20 cellular contexts compared by ENCODE assay signal in the genomic region with DNA sequence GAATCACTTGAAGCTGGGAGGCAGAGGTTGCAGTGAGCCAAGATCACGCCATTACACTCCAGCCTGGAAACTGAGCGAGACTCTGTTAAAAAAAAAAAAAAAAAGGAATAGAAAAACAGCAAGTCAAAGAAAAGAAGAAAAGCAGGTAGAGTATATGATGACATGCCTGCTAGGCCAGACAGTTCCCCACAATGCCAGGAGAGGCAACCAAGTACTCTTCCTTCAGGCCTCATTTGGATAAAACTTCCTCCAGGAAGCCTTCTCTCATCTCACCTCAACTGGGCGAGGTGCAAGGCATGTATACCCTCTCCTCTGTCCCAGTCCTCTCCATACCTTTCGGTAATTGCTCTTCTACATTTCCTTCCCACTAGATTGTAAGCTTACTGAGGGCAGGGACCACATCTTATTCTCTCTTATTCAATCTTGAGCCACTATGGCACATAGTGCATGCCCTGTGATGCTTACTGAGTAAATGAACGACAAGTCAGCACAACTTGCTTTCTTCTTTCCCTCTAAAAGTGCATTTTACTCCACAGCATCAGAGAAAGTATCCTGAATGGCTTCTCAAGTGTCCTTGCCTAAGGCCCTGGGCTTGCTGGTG. TPM values are rescaled to one million over a fixed set of nuclear protein-coding genes. Genes with fewer than 3 reads are reported as not detected.
A peak's percentile ranks its signal among the peaks of the same experiment; 100 is the strongest.
DNase-seq lines count a peak whose midpoint lies in the region; ATAC-seq, FAIRE-seq and TF ChIP-seq lines count a peak whose summit lies in the region.
"Had no signal": no experiment of that assay in that cellular context is flagged by ENCODE, and none has a peak within 500 bp of the region (broad histone marks: within the 10 kb centered on the region; RNA-seq: fewer than 3 reads in every experiment).

No MANE protein-coding gene starts in this region.

- TF ChIP-seq RAD21 in K562 (CRISPR knock-in tag; conservative IDR thresholded peaks at IDR 0.05 in 1 of 2, IDR thresholded peaks at IDR 0.05 in 1 of 2): no peak

- DNase-seq in DND-41: no peak
- no peak for DNase-seq in K562 (ENCODE audit: extremely low read depth in 1 of 4, low spot score in 3 of 4)
- peak; percentile 11 for DNase-seq in mesendoderm
- DNase-seq in EL: no peak
- no peak for DNase-seq in heart left ventricle
- DNase-seq in breast epithelium (ENCODE audit: low spot score in 2 of 2): no peak
- DNase-seq: 8988T; C1 segment of cervical spinal cord; Calu3; CD4-positive, alpha-beta memory T cell; COR-L47; DMS53; DMS79 treated with DMSO at 0.1 percent for 48 hours; GDM1; GOT3; HFFc6 had no signal

- H3K4me2 ChIP-seq in DND-41 (ENCODE audit: insufficient read depth, low read length): no peak overlapping the region
- H3K4me2 ChIP-seq in K562 (ENCODE audit: insufficient read depth, low read length): no peak overlapping the region
- H3K4me2 ChIP-seq in mesendoderm (ENCODE audit: low read length): no peak overlapping the region

- no peak overlapping the region for H2BK120ac ChIP-seq in mesendoderm (ENCODE audit: low read depth, low read length)

- no peak overlapping the region for H3K18ac ChIP-seq in mesendoderm (ENCODE audit: low read length)

- no peaks in the 10 kb centered on the region for H3K36me3 ChIP-seq in DND-41 (ENCODE audit: insufficient read depth, low read length)
- H3K36me3 ChIP-seq in K562 (ENCODE audit: control insufficient read depth, insufficient read depth, low read length): no peaks in the 10 kb centered on the region
- H3K36me3 ChIP-seq in mesendoderm (ENCODE audit: control insufficient read depth, insufficient read depth, low read length): no peaks in the 10 kb centered on the region
- no peaks in the 10 kb centered on the region for H3K36me3 ChIP-seq in heart left ventricle
- no peaks in the 10 kb centered on the region for H3K36me3 ChIP-seq in breast epithelium
- H3K36me3 ChIP-seq: HAP-1 had no signal

- no peak overlapping the region for H3K4me3 ChIP-seq in DND-41 (ENCODE audit: low read depth in 1 of 2, low read length in 2 of 2)
- no peak overlapping the region for H3K4me3 ChIP-seq in K562
- H3K4me3 ChIP-seq in mesendoderm (ENCODE audit: low read length): no peak overlapping the region
- no peak overlapping the region for H3K4me3 ChIP-seq in heart left ventricle
- H3K4me3 ChIP-seq in breast epithelium: no peak overlapping the region
- H3K4me3 ChIP-seq: HAP-1 had no signal

- H2AK5ac ChIP-seq in mesendoderm (ENCODE audit: low read length): no peak overlapping the region

- H3K4ac ChIP-seq in mesendoderm (ENCODE audit: low read depth, low read length): no peak overlapping the region

- in situ Hi-C loops in K562 (cut with MboI): no loop called here

- BruUV-seq in K562 (replicated peaks; lab: Mats Ljungman, UMichigan): no TSS peak

- no peak for TF ChIP-seq EP300 in K562 (IDR thresholded peaks at IDR 0.05; ENCODE audit: low read length)

- no peak overlapping the region for H2BK15ac ChIP-seq in mesendoderm (replicated peaks; ENCODE audit: low read depth)

- no peak overlapping the region for H3K27ac ChIP-seq in DND-41 (ENCODE audit: low read length)
- no peak overlapping the region for H3K27ac ChIP-seq in K562 (ENCODE audit: extremely low read depth, low read depth, low read length)
- H3K27ac ChIP-seq in mesendoderm (ENCODE audit: low read depth, low read length): no peak overlapping the region
- no peak overlapping the region for H3K27ac ChIP-seq in heart left ventricle
- no peak overlapping the region for H3K27ac ChIP-seq in breast epithelium

- FAIRE-seq in K562 (lab: Jason Lieb, UNC): no peak
- FAIRE-seq: GM12891, GM18507, H54 had no signal

- TF ChIP-seq POLR2A in K562 (conservative IDR thresholded peaks at IDR 0.05) (no peak), heart left ventricle (IDR thresholded peaks at IDR 0.05) (no peak), breast epithelium (IDR thresholded peaks at IDR 0.05) (no peak)

- intact Hi-C loops in K562 (cut with micrococcal nuclease): no loop called here
- intact Hi-C loops in heart left ventricle (cut with DNase I): loop anchor here in 1 of 10 donors (5.0 kb wide), 1 partner anchor 110 kb away; no protein-coding TSS in a partner anchor
- intact Hi-C loops in breast epithelium (cut with DNase I; ENCODE audit: low total_unique reads): no loop called here

- POLR2A ChIA-PET in K562 (lab: Yijun Ruan, JAX): no interaction called here

- H4K8ac ChIP-seq in mesendoderm (ENCODE audit: low read depth, low read length): no peak overlapping the region

- no peak overlapping the region for H2BK5ac ChIP-seq in mesendoderm (ENCODE audit: low read length)

- WGBS in K562 (ENCODE audit: insufficient coverage, low coverage, missing lambda C conversion rate): 54% methylated on average over 4 of the region's 5 CpGs
- WGBS in mesendoderm (ENCODE audit: extremely low coverage, insufficient coverage, low lambda C conversion rate): no CpG with 5 or more reads among the region's 5 CpGs
- 91 to 97% (median 96%) methylated on average over 5 of the region's 5 CpGs for WGBS in heart left ventricle, 4 donors

- no peak overlapping the region for H4K5ac ChIP-seq in mesendoderm (ENCODE audit: low read length)

- no peak overlapping the region for H3K9ac ChIP-seq in DND-41 (ENCODE audit: low read depth, low read length)
- no peak overlapping the region for H3K9ac ChIP-seq in K562 (ENCODE audit: insufficient read depth in 1 of 2, low read depth in 2 of 2, low read length in 2 of 2)
- no peak overlapping the region for H3K9ac ChIP-seq in mesendoderm (ENCODE audit: low read length)

- no peaks in the 10 kb centered on the region for H3K9me1 ChIP-seq in K562 (ENCODE audit: control insufficient read depth, insufficient read depth, low read length)

- H4K20me1 ChIP-seq in DND-41 (ENCODE audit: insufficient read depth, low read length) (no peaks in the 10 kb centered on the region), K562 (replicated peaks; ENCODE audit: control insufficient read depth, insufficient read depth, low read length) (no peaks in the 10 kb centered on the region)

- CTCF ChIA-PET in K562 (lab: Yijun Ruan, JAX; ENCODE audit: low intra/inter-chr PET ratio): no interaction called here

- TF ChIP-seq CTCF in DND-41 (IDR thresholded peaks at IDR 0.05; ENCODE audit: borderline replicate concordance, extremely low read depth, low read length, poor library complexity, severe bottlenecking): peak; percentile 6
- TF ChIP-seq CTCF in K562 (IDR thresholded peaks at IDR 0.05 in 2 of 3, conservative IDR thresholded peaks at IDR 0.05 in 1 of 3; ENCODE audit: insufficient read depth in 2 of 3, low read depth in 1 of 3, low read length in 3 of 3): no peak
- TF ChIP-seq CTCF in heart left ventricle (IDR thresholded peaks at IDR 0.05): no peak
- no peak for TF ChIP-seq CTCF in breast epithelium (IDR thresholded peaks at IDR 0.05)

- no peak overlapping the region for H3K56ac ChIP-seq in mesendoderm (ENCODE audit: low read length)

- no peaks in the 10 kb centered on the region for H3K79me2 ChIP-seq in DND-41 (ENCODE audit: insufficient read depth, low read length)
- peaks cover 6% of the 10 kb centered on the region for H3K79me2 ChIP-seq in K562 (ENCODE audit: control insufficient read depth, insufficient read depth, low read length)
- no peaks in the 10 kb centered on the region for H3K79me2 ChIP-seq in mesendoderm (ENCODE audit: control insufficient read depth, insufficient read depth, low read length)

- H3K27me3 ChIP-seq in DND-41 (ENCODE audit: insufficient read depth, low read length, poor library complexity) (no peaks in the 10 kb centered on the region), K562 (ENCODE audit: control insufficient read depth in 2 of 2, insufficient read depth in 2 of 2, low read length in 2 of 2) (no peaks in the 10 kb centered on the region), mesendoderm (ENCODE audit: insufficient read depth, low read length, poor library complexity) (no peaks in the 10 kb centered on the region), heart left ventricle (no peaks in the 10 kb centered on the region), breast epithelium (no peaks in the 10 kb centered on the region)

- H3K23ac ChIP-seq in mesendoderm (ENCODE audit: low read length): no peak overlapping the region

- H3K9me3 ChIP-seq in DND-41 (ENCODE audit: insufficient read depth, low read length, severe bottlenecking) (no peaks in the 10 kb centered on the region), K562 (replicated peaks; ENCODE audit: control insufficient read depth, insufficient read depth, low read depth, low read length) (peaks cover 5% of the 10 kb centered on the region; the same call in 1 of the 2 replicates), heart left ventricle (no peaks in the 10 kb centered on the region), breast epithelium (no peaks in the 10 kb centered on the region)
- H3K9me3 ChIP-seq: HAP-1 had no signal

- H2AFZ ChIP-seq in DND-41 (ENCODE audit: low read depth, low read length) (no peak overlapping the region), K562 (ENCODE audit: low read depth, low read length) (no peak overlapping the region)

- H3K4me1 ChIP-seq in DND-41 (ENCODE audit: insufficient read depth, low read length) (no peaks in the 10 kb centered on the region), K562 (replicated peaks in 1 of 2; ENCODE audit: control insufficient read depth in 2 of 2, insufficient read depth in 2 of 2, low read length in 2 of 2) (peaks cover 7 to 12% of the 10 kb centered on the region in 2 experiments; a peak in 3 of 5 replicates), mesendoderm (ENCODE audit: control insufficient read depth, low read depth, low read length) (peaks cover 5% of the 10 kb centered on the region), heart left ventricle (peaks cover 0 to under 1% (median 0%) of the 10 kb centered on the region in 12 donors), breast epithelium (no peaks in the 10 kb centered on the region)

- ATAC-seq in DND-41 (ENCODE audit: insufficient read depth, low read depth) (no peak), K562 (no peak), heart left ventricle (no peak)

- no peaks in the 10 kb centered on the region for H3K79me1 ChIP-seq in mesendoderm (ENCODE audit: low read length)

RNA-seq across cellular contexts. Expression of gene SPRED2, which starts 10.1 kb away (rescaled TPM):
- total RNA-seq in K562 (2011; cell fraction: chromatin; rRNA removed; ENCODE audit: low replicate concordance): 32.9 and 55.4 TPM in 2 replicates
- total RNA-seq in K562 (2011; cell fraction: nucleolus; rRNA removed): 16.8 and 20.1 TPM in 2 replicates
- 32.7 and 48.2 TPM in 2 replicates for total RNA-seq in K562 (2011; cell fraction: nucleoplasm; rRNA removed)
- total RNA-seq in K562 (2014; rRNA removed) (7.8 and 9.5 TPM in 2 replicates), K562 (2014; rRNA removed; fragmentation: Illumina TruSeq; extraction: Trizol) (14.1 and 14.8 TPM in 2 replicates), K562 (2015; rRNA removed; fragmentation: Illumina TruSeq; extraction: Trizol) (10.2 and 10.7 TPM in 2 replicates), K562 (2021) (42.6 and 50.8 TPM in 2 replicates), heart left ventricle (10 to 100 TPM; 10.2 to 24.4 (median 17.5) TPM), breast epithelium (10 to 100 TPM; 14.6 to 25.2 (median 25.2) TPM)
- polyA plus RNA-seq in K562 (2011; rRNA removed) (15.3 and 16.5 TPM in 2 replicates), K562 (2014; fragmentation: Illumina TruSeq; extraction: Trizol) (40.9 and 42.6 TPM in 2 replicates), K562 (2014; fragmentation: Nextera tagmentation; extraction: Ambion mirVana) (1 to 10 TPM; 4.6 to 6.4 TPM), K562 (2014; rRNA removed) (17.9 and 21.2 TPM in 2 replicates), heart left ventricle (10 to 100 TPM in 1 of 2 donors, 1 to 10 TPM in 1; 7.0 to 14.8 TPM)
- 18.1 and 23.5 TPM in 2 replicates for polyA plus RNA-seq in K562 (2011; cell fraction: cytosol; rRNA removed)
- polyA plus RNA-seq in K562 (2011; cell fraction: nucleus; rRNA removed): 20.4 and 30.3 TPM in 2 replicates
- 22.1 and 26.6 TPM in 2 replicates for polyA plus RNA-seq in K562 (2012)
- polyA minus RNA-seq in K562 (2011; rRNA and poly(A)+ RNA removed): 16.7 and 18.3 TPM in 2 replicates
- 22.5 and 22.8 TPM in 2 replicates for polyA minus RNA-seq in K562 (2011; cell fraction: cytosol; rRNA and poly(A)+ RNA removed)
- 6.9 and 9.3 TPM in 2 replicates for polyA minus RNA-seq in K562 (2011; cell fraction: nucleus; rRNA and poly(A)+ RNA removed)
- polyA plus RNA-seq in mesendoderm (2013, experiment 1 of 2): 14.8 TPM
- polyA plus RNA-seq in mesendoderm (2013, experiment 2 of 2): 14.5 TPM
